11 cellular contexts compared by ENCODE assay signal in the genomic region with DNA sequence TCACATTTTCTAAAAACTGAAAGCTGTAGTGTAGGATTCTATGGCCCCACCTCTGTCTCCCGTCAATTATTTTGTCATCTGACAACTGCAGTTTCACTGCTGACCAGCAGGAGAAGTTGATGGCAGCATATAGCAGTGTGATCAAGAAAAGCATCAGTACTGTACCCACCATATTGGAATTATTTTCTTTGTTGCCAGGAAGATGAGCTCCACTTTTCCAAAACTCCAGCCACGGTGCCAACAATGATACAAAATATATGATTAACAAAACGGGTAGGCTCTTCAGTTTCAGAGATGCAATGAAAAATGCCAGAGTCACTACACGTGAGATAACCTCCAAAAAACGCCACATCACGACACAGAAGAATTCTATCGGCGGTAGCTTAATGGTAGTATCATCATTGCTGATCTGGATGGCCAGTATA. TPM values are rescaled to one million over a fixed set of nuclear protein-coding genes. Genes with fewer than 3 reads are reported as not detected.
DNase-seq lines count a peak whose midpoint lies in the region; ATAC-seq, FAIRE-seq and TF ChIP-seq lines count a peak whose summit lies in the region.
"Had no signal": no experiment of that assay in that cellular context is flagged by ENCODE, and none has a peak within 500 bp of the region (broad histone marks: within the 10 kb centered on the region; RNA-seq: fewer than 3 reads in every experiment).

No MANE protein-coding gene starts in this region.

- no peak for TF ChIP-seq POLR2A in HCT116 (IDR thresholded peaks at IDR 0.05; ENCODE audit: borderline replicate concordance, extremely low read depth, insufficient read depth, insufficient read length)

- TF ChIP-seq CTCF in D721Med (IDR thresholded peaks at IDR 0.05; ENCODE audit: insufficient read depth, missing control alignments), result peak; percentile 22
- TF ChIP-seq CTCF in HCT116 (IDR thresholded peaks at IDR 0.05 in 2 of 3, conservative IDR thresholded peaks at IDR 0.05 in 1 of 3; ENCODE audit: borderline replicate concordance in 1 of 3, insufficient read depth in 1 of 3, low read depth in 2 of 3, low read length in 2 of 3), result peak; percentile 10 to 73 (median 69); a peak in 4 of 6 replicates

- CTCF ChIA-PET in HCT116 (lab: Charles Lee), result interaction anchor here (0.7 to 2.9 kb wide), 9 partner anchors 10 to 270 kb away, joined by 3 to 23 read pairs (median 3); no protein-coding TSS in a partner anchor

- H3K36me3 ChIP-seq in HCT116 (ENCODE audit: control insufficient read depth in 1 of 2, insufficient read depth in 2 of 2, low read length in 2 of 2), result no peaks in the 10 kb centered on the region
- H3K36me3 ChIP-seq: pancreas had no signal

- H3K27me3 ChIP-seq in HCT116 (ENCODE audit: insufficient read depth, low read length), result no peaks in the 10 kb centered on the region

- peak; percentile 15; the same call in 1 of the 2 replicates for TF ChIP-seq RAD21 in HCT116 (IDR thresholded peaks at IDR 0.05; ENCODE audit: low read depth)

- H3K9me2 ChIP-seq in HCT116 (ENCODE audit: insufficient read depth), result no peaks in the 10 kb centered on the region

- peak; percentile 95 for ATAC-seq in HCT116
- ATAC-seq in sciatic nerve, result no peak
- no peak for ATAC-seq in HG03025 (IDR thresholded peaks at IDR 0.05; ENCODE audit: low FRiP score, unreplicated experiment)
- ATAC-seq: pancreas had no signal

- no peak overlapping the region for H3K9ac ChIP-seq in HCT116 (ENCODE audit: low read length)

- POLR2A ChIA-PET in HCT116 (lab: Charles Lee), result interaction anchor here (0.7 kb wide), 1 partner anchor 9 kb away, joined by 3 read pairs; no protein-coding TSS in a partner anchor

- DNase-seq in D721Med (ENCODE audit: insufficient read length, low spot score) (no peak), HCT116 (ENCODE audit: low read depth, low spot score) (peak; percentile 8), RPMI7951 (ENCODE audit: low read depth) (peak; percentile 53), left kidney (ENCODE audit: low read depth, low spot score) (peak; percentile 1), sciatic nerve (ENCODE audit: low spot score) (no peak), mucosa of gallbladder (ENCODE audit: low spot score) (no peak)
- DNase-seq: activated CD4-positive, alpha-beta T cell treated with anti-CD3 and anti-CD28 coated beads, Interleukin-2, amount 50 U/mL, for 48 hours; NCI-H345; pancreas had no signal

- H3K9me3 ChIP-seq in HCT116 (ENCODE audit: control insufficient read depth in 1 of 2, insufficient read depth in 1 of 2, low read depth in 1 of 2, low read length in 2 of 2), result no peaks in the 10 kb centered on the region
- H3K9me3 ChIP-seq: pancreas had no signal

- intact Hi-C loops in HCT116 (cut with micrococcal nuclease), result loop anchor here (10.0 kb wide), 2 partner anchors 49 to 51 kb away; no protein-coding TSS in a partner anchor
- intact Hi-C loops in sciatic nerve (cut with DNase I), result no loop called here

- H3K79me2 ChIP-seq in HCT116 (ENCODE audit: insufficient read depth, low read length), result no peaks in the 10 kb centered on the region

- RAD21 ChIA-PET in HCT116 (lab: Charles Lee; ENCODE audit: low non-redundant PET in 1 of 2, low total read pairs in 2 of 2, uncharacterized antibody in 2 of 2, unreplicated experiment in 2 of 2), result no interaction called here

- no peaks in the 10 kb centered on the region for H3K4me1 ChIP-seq in HCT116 (ENCODE audit: control insufficient read depth in 1 of 2, insufficient read depth in 2 of 2, low read length in 2 of 2)
- H3K4me1 ChIP-seq: pancreas had no signal

- no peaks in the 10 kb centered on the region for H4K20me1 ChIP-seq in HCT116 (ENCODE audit: insufficient read depth)

- H3K4me3 ChIP-seq in HCT116 (replicated peaks in 1 of 2; ENCODE audit: low read depth in 1 of 2, low read length in 2 of 2), result no peak overlapping the region
- H3K4me3 ChIP-seq: pancreas had no signal

- no peak overlapping the region for H2AFZ ChIP-seq in HCT116 (ENCODE audit: low read depth, low read length, poor library complexity, severe bottlenecking)

- H3K4me2 ChIP-seq in HCT116 (ENCODE audit: low read length), result peak overlapping the region; percentile 18

- BruUV-seq in HCT116 (replicated peaks; lab: Mats Ljungman, UMichigan), result no TSS peak

- H3K27ac ChIP-seq in HCT116 (ENCODE audit: low read depth, low read length), result no peak overlapping the region
- H3K27ac ChIP-seq: pancreas had no signal

- no peak for FAIRE-seq in D721Med (lab: Jason Lieb, UNC)
- FAIRE-seq: bronchial epithelial cell, pancreas had no signal

TF ChIP-seq in HCT116, 20 proteins besides CTCF, POLR2A, EP300 and RAD21:
- no peak for TF ChIP-seq FOSL1 (IDR thresholded peaks at IDR 0.05; ENCODE audit: low read depth)

RNA-seq across cellular contexts. Expression of a gene that starts 41.3 kb away (rescaled TPM):
- total RNA-seq in HCT116 (2021; ENCODE audit: unreplicated experiment) (not detected), sciatic nerve (not detected), mucosa of gallbladder (not detected)
- polyA plus RNA-seq in HCT116 (2012), result 0.03 TPM in 1 of 2 replicates, not detected in the other
- total RNA-seq in RPMI7951 (2014; rRNA removed; shearing (Covaris generic)), result not detected in 2 replicates
- total RNA-seq: bronchial epithelial cell, pancreas had no signal
- polyA plus RNA-seq: pancreas had no signal

Comparison
In these comparisons a context has a peak if more than half of its experiments do, and no peak if none do; other contexts are left out.
1. DNase-seq: peak in HCT116 (single experiment), RPMI7951 (single experiment) and left kidney (single experiment); none in D721Med (single experiment), sciatic nerve (single experiment) and mucosa of gallbladder (single experiment).